Comparison of ENCODE assay signal across 1 cellular context in genomic region chr3:170421758-170422157, GRCh38.
TF ChIP-seq lines count a peak whose summit lies in the region.

No MANE protein-coding gene starts in this region.

TF ChIP-seq in HepG2, 621 proteins besides CTCF, POLR2A, EP300 and RAD21:
- TF ChIP-seq REST (IDR thresholded peaks at IDR 0.05; ENCODE audit: borderline replicate concordance in 1 of 2, low read depth in 1 of 2, low read length in 2 of 2) (no peak), ZNF652 (CRISPR knock-in tag; IDR thresholded peaks at IDR 0.05; ENCODE audit: borderline replicate concordance, low read depth) (peak; percentile 79)
